1 cellular context compared by ENCODE assay signal in genomic region chr12:51238510-51239334, GRCh38.
TF ChIP-seq lines count a peak whose summit lies in the region.

Gene DAZAP2, plus strand, starts transcription at chr12:51238826. Its CDS starts 82 bp downstream, at chr12:51238908.

TF ChIP-seq in K562, 482 proteins besides CTCF, POLR2A, EP300 and RAD21 (continued from another document and continues in another):
- TF ChIP-seq PATZ1 (CRISPR knock-in tag; IDR thresholded peaks at IDR 0.05; ENCODE audit: borderline replicate concordance) (no peak), RAD51 (IDR thresholded peaks at IDR 0.05; ENCODE audit: borderline replicate concordance, low read depth) (peak; percentile 94), ZNF398 (CRISPR knock-in tag; IDR thresholded peaks at IDR 0.05) (no peak), ZNF174 (CRISPR knock-in tag; IDR thresholded peaks at IDR 0.05) (no peak), BACH1 (tag; IDR thresholded peaks at IDR 0.05) (no peak), RBM25 (IDR thresholded peaks at IDR 0.05; ENCODE audit: low read depth, low read length, severe bottlenecking) (peak; percentile 98), XRCC5 (IDR thresholded peaks at IDR 0.05; ENCODE audit: low read depth, low read length) (peak; percentile 12; the same call in 1 of the 2 replicates), CTBP1 (IDR thresholded peaks at IDR 0.05; ENCODE audit: borderline replicate concordance) (0 out of 2 replicates have a peak, but pooled peaks have one; percentile 34), ZNF79 (CRISPR knock-in tag; IDR thresholded peaks at IDR 0.05; ENCODE audit: low read depth) (no peak), U2AF2 (optimal IDR thresholded peaks at IDR 0.05; ENCODE audit: low read depth, low read length) (no peak), SMARCE1 (IDR thresholded peaks at IDR 0.05) (no peak), ZNF274 (IDR thresholded peaks at IDR 0.05; ENCODE audit: borderline replicate concordance, low read depth, low read length) (no peak), YBX1 (IDR thresholded peaks at IDR 0.05) (no peak), RHOXF2B (CRISPR knock-in tag; conservative IDR thresholded peaks at IDR 0.05) (no peak), MYNN (IDR thresholded peaks at IDR 0.05) (peak; percentile 47; the same call in 1 of the 2 replicates), MYNN (CRISPR knock-in tag; IDR thresholded peaks at IDR 0.05) (no peak), ZNF764 (CRISPR knock-in tag; IDR thresholded peaks at IDR 0.05; ENCODE audit: low read depth) (no peak), GMEB1 (CRISPR knock-in tag; IDR thresholded peaks at IDR 0.05) (peak; percentile 85), NCOA2 (IDR thresholded peaks at IDR 0.05; ENCODE audit: partially characterized antibody in 2 of 2) (no peak), ZFX (CRISPR knock-in tag; IDR thresholded peaks at IDR 0.05) (peak; percentile 82), RBM14 (IDR thresholded peaks at IDR 0.05; ENCODE audit: borderline replicate concordance, insufficient read depth, low read depth, low read length) (0 out of 2 replicates have a peak, but pooled peaks have one; percentile 92), GABPA (tag; conservative IDR thresholded peaks at IDR 0.05; ENCODE audit: low read depth) (peak; percentile 91), ARID3B (CRISPR knock-in tag; IDR thresholded peaks at IDR 0.05; ENCODE audit: borderline replicate concordance) (no peak), SPI1 (IDR thresholded peaks at IDR 0.05; ENCODE audit: borderline replicate concordance, low read depth, low read length) (peak; percentile 57), POLR2H (tag; IDR thresholded peaks at IDR 0.05; ENCODE audit: low read depth) (peak; percentile 88), LARP7 (IDR thresholded peaks at IDR 0.05) (no peak), POLR2G (IDR thresholded peaks at IDR 0.05; ENCODE audit: low read depth, low read length) (peak; percentile 91), ZNF57 (CRISPR knock-in tag; IDR thresholded peaks at IDR 0.05) (no peak), PRMT5 (CRISPR knock-in tag; IDR thresholded peaks at IDR 0.05) (no peak), ZNF584 (CRISPR knock-in tag; IDR thresholded peaks at IDR 0.05; ENCODE audit: low read depth) (no peak), HDAC3 (IDR thresholded peaks at IDR 0.05; ENCODE audit: borderline replicate concordance, partially characterized antibody) (no peak), E2F5 (CRISPR knock-in tag; IDR thresholded peaks at IDR 0.05) (no peak), DNMT1 (IDR thresholded peaks at IDR 0.05) (no peak), MLX (CRISPR knock-in tag; conservative IDR thresholded peaks at IDR 0.05) (peak in 1 of 2 experiments; percentile 73; a peak in 1 of 4 replicates), GATA2 (CRISPR knock-in tag; IDR thresholded peaks at IDR 0.05) (no peak), JUNB (CRISPR knock-in tag; conservative IDR thresholded peaks at IDR 0.05) (no peak), RCOR1 (IDR thresholded peaks at IDR 0.05; ENCODE audit: borderline replicate concordance in 1 of 2, low read depth in 2 of 2, low read length in 2 of 2) (0 out of 4 replicates have a peak, but pooled peaks of 1 of the 2 experiments have one; percentile 30), MTF1 (CRISPR knock-in tag; IDR thresholded peaks at IDR 0.05; ENCODE audit: borderline replicate concordance) (no peak), FOXM1 (IDR thresholded peaks at IDR 0.05; ENCODE audit: low read depth) (peak; percentile 41; the same call in 1 of the 2 replicates), FOXM1 (CRISPR knock-in tag; IDR thresholded peaks at IDR 0.05; ENCODE audit: low read depth) (no peak), CHD1 (IDR thresholded peaks at IDR 0.05; ENCODE audit: low read length) (peak; percentile 99), FOXP1 (CRISPR knock-in tag; IDR thresholded peaks at IDR 0.05) (peak; percentile 96), NBN (IDR thresholded peaks at IDR 0.05; ENCODE audit: low read depth) (0 out of 2 replicates have a peak, but pooled peaks have one; percentile 36)
- TF ChIP-seq, protein P1, sequence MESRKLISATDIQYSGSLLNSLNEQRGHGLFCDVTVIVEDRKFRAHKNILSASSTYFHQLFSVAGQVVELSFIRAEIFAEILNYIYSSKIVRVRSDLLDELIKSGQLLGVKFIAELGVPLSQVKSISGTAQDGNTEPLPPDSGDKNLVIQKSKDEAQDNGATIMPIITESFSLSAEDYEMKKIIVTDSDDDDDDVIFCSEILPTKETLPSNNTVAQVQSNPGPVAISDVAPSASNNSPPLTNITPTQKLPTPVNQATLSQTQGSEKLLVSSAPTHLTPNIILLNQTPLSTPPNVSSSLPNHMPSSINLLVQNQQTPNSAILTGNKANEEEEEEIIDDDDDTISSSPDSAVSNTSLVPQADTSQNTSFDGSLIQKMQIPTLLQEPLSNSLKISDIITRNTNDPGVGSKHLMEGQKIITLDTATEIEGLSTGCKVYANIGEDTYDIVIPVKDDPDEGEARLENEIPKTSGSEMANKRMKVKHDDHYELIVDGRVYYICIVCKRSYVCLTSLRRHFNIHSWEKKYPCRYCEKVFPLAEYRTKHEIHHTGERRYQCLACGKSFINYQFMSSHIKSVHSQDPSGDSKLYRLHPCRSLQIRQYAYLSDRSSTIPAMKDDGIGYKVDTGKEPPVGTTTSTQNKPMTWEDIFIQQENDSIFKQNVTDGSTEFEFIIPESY (CRISPR knock-in tag; IDR thresholded peaks at IDR 0.05), result no peak; the same call in 1 of the 2 replicates
- TF ChIP-seq, protein P2, sequence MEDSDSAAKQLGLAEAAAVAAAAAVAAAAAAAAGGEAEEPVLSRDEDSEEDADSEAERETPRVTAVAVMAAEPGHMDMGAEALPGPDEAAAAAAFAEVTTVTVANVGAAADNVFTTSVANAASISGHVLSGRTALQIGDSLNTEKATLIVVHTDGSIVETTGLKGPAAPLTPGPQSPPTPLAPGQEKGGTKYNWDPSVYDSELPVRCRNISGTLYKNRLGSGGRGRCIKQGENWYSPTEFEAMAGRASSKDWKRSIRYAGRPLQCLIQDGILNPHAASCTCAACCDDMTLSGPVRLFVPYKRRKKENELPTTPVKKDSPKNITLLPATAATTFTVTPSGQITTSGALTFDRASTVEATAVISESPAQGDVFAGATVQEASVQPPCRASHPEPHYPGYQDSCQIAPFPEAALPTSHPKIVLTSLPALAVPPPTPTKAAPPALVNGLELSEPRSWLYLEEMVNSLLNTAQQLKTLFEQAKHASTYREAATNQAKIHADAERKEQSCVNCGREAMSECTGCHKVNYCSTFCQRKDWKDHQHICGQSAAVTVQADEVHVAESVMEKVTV (CRISPR knock-in tag; IDR thresholded peaks at IDR 0.05), result no peak
- TF ChIP-seq, protein P3, sequence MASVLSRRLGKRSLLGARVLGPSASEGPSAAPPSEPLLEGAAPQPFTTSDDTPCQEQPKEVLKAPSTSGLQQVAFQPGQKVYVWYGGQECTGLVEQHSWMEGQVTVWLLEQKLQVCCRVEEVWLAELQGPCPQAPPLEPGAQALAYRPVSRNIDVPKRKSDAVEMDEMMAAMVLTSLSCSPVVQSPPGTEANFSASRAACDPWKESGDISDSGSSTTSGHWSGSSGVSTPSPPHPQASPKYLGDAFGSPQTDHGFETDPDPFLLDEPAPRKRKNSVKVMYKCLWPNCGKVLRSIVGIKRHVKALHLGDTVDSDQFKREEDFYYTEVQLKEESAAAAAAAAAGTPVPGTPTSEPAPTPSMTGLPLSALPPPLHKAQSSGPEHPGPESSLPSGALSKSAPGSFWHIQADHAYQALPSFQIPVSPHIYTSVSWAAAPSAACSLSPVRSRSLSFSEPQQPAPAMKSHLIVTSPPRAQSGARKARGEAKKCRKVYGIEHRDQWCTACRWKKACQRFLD (CRISPR knock-in tag; IDR thresholded peaks at IDR 0.05), result peak; percentile 75; the same call in 1 of the 2 replicates
- TF ChIP-seq, protein P4, sequence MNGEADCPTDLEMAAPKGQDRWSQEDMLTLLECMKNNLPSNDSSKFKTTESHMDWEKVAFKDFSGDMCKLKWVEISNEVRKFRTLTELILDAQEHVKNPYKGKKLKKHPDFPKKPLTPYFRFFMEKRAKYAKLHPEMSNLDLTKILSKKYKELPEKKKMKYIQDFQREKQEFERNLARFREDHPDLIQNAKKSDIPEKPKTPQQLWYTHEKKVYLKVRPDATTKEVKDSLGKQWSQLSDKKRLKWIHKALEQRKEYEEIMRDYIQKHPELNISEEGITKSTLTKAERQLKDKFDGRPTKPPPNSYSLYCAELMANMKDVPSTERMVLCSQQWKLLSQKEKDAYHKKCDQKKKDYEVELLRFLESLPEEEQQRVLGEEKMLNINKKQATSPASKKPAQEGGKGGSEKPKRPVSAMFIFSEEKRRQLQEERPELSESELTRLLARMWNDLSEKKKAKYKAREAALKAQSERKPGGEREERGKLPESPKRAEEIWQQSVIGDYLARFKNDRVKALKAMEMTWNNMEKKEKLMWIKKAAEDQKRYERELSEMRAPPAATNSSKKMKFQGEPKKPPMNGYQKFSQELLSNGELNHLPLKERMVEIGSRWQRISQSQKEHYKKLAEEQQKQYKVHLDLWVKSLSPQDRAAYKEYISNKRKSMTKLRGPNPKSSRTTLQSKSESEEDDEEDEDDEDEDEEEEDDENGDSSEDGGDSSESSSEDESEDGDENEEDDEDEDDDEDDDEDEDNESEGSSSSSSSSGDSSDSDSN (IDR thresholded peaks at IDR 0.05; ENCODE audit: borderline replicate concordance in 1 of 2, low read depth in 2 of 2, low read length in 2 of 2), result no peak
- TF ChIP-seq, protein P5, sequence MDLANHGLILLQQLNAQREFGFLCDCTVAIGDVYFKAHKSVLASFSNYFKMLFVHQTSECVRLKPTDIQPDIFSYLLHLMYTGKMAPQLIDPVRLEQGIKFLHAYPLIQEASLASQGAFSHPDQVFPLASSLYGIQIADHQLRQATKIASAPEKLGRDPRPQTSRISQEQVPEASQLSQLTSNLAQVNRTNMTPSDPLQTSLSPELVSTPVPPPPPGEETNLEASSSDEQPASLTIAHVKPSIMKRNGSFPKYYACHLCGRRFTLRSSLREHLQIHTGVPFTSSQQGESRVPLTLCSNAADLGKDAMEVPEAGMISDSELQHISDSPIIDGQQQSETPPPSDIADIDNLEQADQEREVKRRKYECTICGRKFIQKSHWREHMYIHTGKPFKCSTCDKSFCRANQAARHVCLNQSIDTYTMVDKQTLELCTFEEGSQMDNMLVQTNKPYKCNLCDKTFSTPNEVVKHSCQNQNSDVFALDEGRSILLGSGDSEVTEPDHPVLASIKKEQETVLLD (IDR thresholded peaks at IDR 0.05), result peak; percentile 57; the same call in 1 of the 2 replicates
